In the genomic region with DNA sequence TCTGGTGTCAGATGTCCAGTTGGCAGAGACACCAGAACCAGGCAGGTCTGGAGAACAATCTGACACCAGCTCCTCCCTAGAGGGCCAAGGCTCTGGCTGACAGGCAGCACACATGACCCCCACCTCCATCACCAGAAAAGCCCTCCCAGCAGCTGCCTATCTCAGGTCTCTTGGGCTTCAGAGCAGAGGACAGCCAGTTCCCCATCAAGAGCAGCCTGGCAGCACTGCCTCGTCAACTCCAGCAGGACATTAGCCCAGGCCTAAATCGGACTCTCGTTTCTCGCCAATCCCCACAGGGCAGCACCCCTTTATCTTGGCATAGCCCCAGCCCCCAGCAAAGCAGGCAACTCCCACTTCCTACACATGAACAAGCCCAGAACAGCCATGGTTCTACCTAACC, we compare ENCODE assay signal across 13 cellular contexts. TPM values are rescaled to one million over a fixed set of nuclear protein-coding genes. Genes with fewer than 3 reads are reported as not detected.
DNase-seq lines count a peak whose midpoint lies in the region; ATAC-seq and TF ChIP-seq lines count a peak whose summit lies in the region.
"Had no signal": no experiment of that assay in that cellular context is flagged by ENCODE, and none has a peak within 500 bp of the region (broad histone marks: within the 10 kb centered on the region; RNA-seq: fewer than 3 reads in every experiment).

No MANE protein-coding gene starts in this region.

- H3K79me2 ChIP-seq in Loucy (ENCODE audit: insufficient read depth, low read length) (peaks cover 73% of the 10 kb centered on the region), mesendoderm (ENCODE audit: control insufficient read depth, insufficient read depth, low read length) (peaks cover 48% of the 10 kb centered on the region), PC-3 (ENCODE audit: low read length) (peaks cover 64% of the 10 kb centered on the region)

- H3K4ac ChIP-seq in mesendoderm (ENCODE audit: low read depth, low read length) = no peak overlapping the region

- H3K4me2 ChIP-seq in Loucy (ENCODE audit: low read depth, low read length, poor library complexity, severe bottlenecking) = peak overlapping the region; percentile 94
- no peak overlapping the region for H3K4me2 ChIP-seq in mesendoderm (ENCODE audit: low read length)
- H3K4me2 ChIP-seq in PC-3 (ENCODE audit: low read length) = no peak overlapping the region

- H3K23ac ChIP-seq in mesendoderm (ENCODE audit: low read length) = no peak overlapping the region

- H3K27me3 ChIP-seq in Loucy (ENCODE audit: insufficient read depth, low read length, poor library complexity, severe bottlenecking) (no peaks in the 10 kb centered on the region), mesendoderm (ENCODE audit: insufficient read depth, low read length, poor library complexity) (no peaks in the 10 kb centered on the region), stomach (peaks cover 0 to 29% (median 0%) of the 10 kb centered on the region in 3 donors), PC-3 (ENCODE audit: low read length) (no peaks in the 10 kb centered on the region)
- H3K27me3 ChIP-seq: MG63 had no signal

- H3K9me3 ChIP-seq in Loucy (ENCODE audit: insufficient read depth, low read depth, low read length) = no peaks in the 10 kb centered on the region
- H3K9me3 ChIP-seq in stomach = no peaks in the 10 kb centered on the region
- no peaks in the 10 kb centered on the region for H3K9me3 ChIP-seq in PC-3 (ENCODE audit: low read length)
- H3K9me3 ChIP-seq: MG63 had no signal

- H2AFZ ChIP-seq in Loucy (ENCODE audit: low read length) = no peak overlapping the region
- no peak overlapping the region for H2AFZ ChIP-seq in PC-3 (ENCODE audit: low read length)

- no CpG with 5 or more reads among the region's 4 CpGs for WGBS in mesendoderm (ENCODE audit: extremely low coverage, insufficient coverage, low lambda C conversion rate)
- 18 to 33% (median 21%) methylated on average over 4 of the region's 4 CpGs for WGBS in stomach, 5 donors

- H2AK5ac ChIP-seq in mesendoderm (ENCODE audit: low read length) = no peak overlapping the region

- peaks cover 40% of the 10 kb centered on the region for H3K4me1 ChIP-seq in Loucy (ENCODE audit: insufficient read depth, low read length, poor library complexity, severe bottlenecking)
- peaks cover 9% of the 10 kb centered on the region for H3K4me1 ChIP-seq in mesendoderm (ENCODE audit: control insufficient read depth, low read depth, low read length)
- peaks cover 53 to 94% (median 88%) of the 10 kb centered on the region in 4 donors for H3K4me1 ChIP-seq in stomach
- peaks cover 30% of the 10 kb centered on the region for H3K4me1 ChIP-seq in PC-3 (ENCODE audit: insufficient read depth, low read length)

- no peaks in the 10 kb centered on the region for H3F3A ChIP-seq in Loucy (ENCODE audit: low read depth)
- no peaks in the 10 kb centered on the region for H3F3A ChIP-seq in PC-3 (ENCODE audit: low read length, unreplicated experiment)

- no peak overlapping the region for H3K18ac ChIP-seq in mesendoderm (ENCODE audit: low read length)

- no peak overlapping the region for H2BK15ac ChIP-seq in mesendoderm (replicated peaks; ENCODE audit: low read depth)

- DNase-seq in epithelial cell of esophagus (ENCODE audit: low read depth) (no peak), mesendoderm (no peak), stomach (peak; percentile 49), NCI-H2029 treated with DMSO at 0.1 percent for 48 hours (lab: John Stamatoyannopoulos, UW) (no peak), PC-3 (no peak)
- DNase-seq in activated T-cell treated with anti-CD3 and anti-CD28 coated beads, Interleukin-2, amount 50 U/mL, for 48 hours = no peak
- no peak for DNase-seq in stimulated activated CD4-positive, alpha-beta T cell treated with anti-CD3 and anti-CD28 coated beads, Interleukin-2, amount 100 ng/mL, for 24 hours
- DNase-seq: amygdala; MG63; RPMI8226; stimulated activated CD4-positive, alpha-beta T cell treated with anti-CD3 and anti-CD28 coated beads, Interleukin-12 subunit alpha, Interleukin-12 subunit beta, amount 100 ng/mL, for 4 hours; T1000 had no signal

- H3K79me1 ChIP-seq in mesendoderm (ENCODE audit: low read length) = peaks cover 6% of the 10 kb centered on the region

- BruUV-seq in PC-3 (replicated peaks; lab: Mats Ljungman, UMichigan) = no TSS peak

- peak overlapping the region; percentile 28 for H3K56ac ChIP-seq in mesendoderm (ENCODE audit: low read length)

- H3K27ac ChIP-seq in mesendoderm (ENCODE audit: low read depth, low read length) (no peak overlapping the region), stomach (peak overlapping the region; percentile 38 to 98 (median 93)), PC-3 (ENCODE audit: low read length) (no peak overlapping the region)

- H3K36me3 ChIP-seq in Loucy (ENCODE audit: insufficient read depth, low read length) (peaks cover 6% of the 10 kb centered on the region; the same call in 1 of the 2 replicates), mesendoderm (ENCODE audit: control insufficient read depth, insufficient read depth, low read length) (no peaks in the 10 kb centered on the region), stomach (peaks cover 0 to under 1% (median 0%) of the 10 kb centered on the region in 4 donors), PC-3 (ENCODE audit: low read depth, low read length) (no peaks in the 10 kb centered on the region; the same call in 1 of the 2 replicates)
- H3K36me3 ChIP-seq: MG63 had no signal

- H3K9me2 ChIP-seq in Loucy (replicated peaks; ENCODE audit: low read depth, low read length) = no peaks in the 10 kb centered on the region
- no peaks in the 10 kb centered on the region for H3K9me2 ChIP-seq in PC-3 (replicated peaks; ENCODE audit: low read length)

- CTCF ChIA-PET in PC-3 (lab: Charles Lee) = no interaction called here

- no peak overlapping the region for H4K5ac ChIP-seq in mesendoderm (ENCODE audit: low read length)

- H2BK5ac ChIP-seq in mesendoderm (ENCODE audit: low read length) = no peak overlapping the region

- no peak overlapping the region for H3K9ac ChIP-seq in Loucy (ENCODE audit: low read depth, low read length, poor library complexity, severe bottlenecking)
- no peak overlapping the region for H3K9ac ChIP-seq in mesendoderm (ENCODE audit: low read length)
- no peak overlapping the region for H3K9ac ChIP-seq in PC-3 (ENCODE audit: low read length)

- TF ChIP-seq POLR2A in stomach (IDR thresholded peaks at IDR 0.05) = no peak

- POLR2A ChIA-PET in PC-3 (lab: Charles Lee; ENCODE audit: unreplicated experiment) = no interaction called here

- intact Hi-C loops in stomach (cut with DNase I; ENCODE audit: low total_unique reads) (no loop called here), PC-3 (cut with micrococcal nuclease) (no loop called here)

- H4K8ac ChIP-seq in mesendoderm (ENCODE audit: low read depth, low read length) = no peak overlapping the region

- no peak overlapping the region for H2BK120ac ChIP-seq in mesendoderm (ENCODE audit: low read depth, low read length)

- TF ChIP-seq EP300 in stomach (IDR thresholded peaks at IDR 0.05) = no peak

- ATAC-seq in PC-3 = no peak

- TF ChIP-seq CTCF in Loucy (conservative IDR thresholded peaks at IDR 0.05; ENCODE audit: low read length) (no peak), epithelial cell of esophagus (IDR thresholded peaks at IDR 0.05; ENCODE audit: insufficient read depth, low read depth, low read length, missing control alignments) (no peak), stomach (IDR thresholded peaks at IDR 0.05) (no peak), PC-3 (conservative IDR thresholded peaks at IDR 0.05; ENCODE audit: low read depth, low read length) (no peak)

- H3K4me3 ChIP-seq in Loucy (ENCODE audit: low read length, poor library complexity, severe bottlenecking) (peak overlapping the region; percentile 23), epithelial cell of esophagus (ENCODE audit: low read length) (peak overlapping the region; percentile 98), mesendoderm (ENCODE audit: low read length) (no peak overlapping the region), stomach (peak overlapping the region in 2 of 4 donors; percentile 1 to 9), PC-3 (ENCODE audit: low read length) (no peak overlapping the region)
- H3K4me3 ChIP-seq: MG63 had no signal

- peaks cover 52% of the 10 kb centered on the region for H4K20me1 ChIP-seq in Loucy (ENCODE audit: insufficient read depth, low read length, poor library complexity, severe bottlenecking)
- H4K20me1 ChIP-seq in PC-3 (ENCODE audit: low read length) = peaks cover 44% of the 10 kb centered on the region

RNA-seq across cellular contexts. Expression of a gene that starts 4.4 kb away (rescaled TPM):
- 101 TPM for polyA plus RNA-seq in mesendoderm (2013, experiment 1 of 2)
- polyA plus RNA-seq in mesendoderm (2013, experiment 2 of 2) = 98.0 TPM
- total RNA-seq in stomach = 100 to 1,000 TPM in 1 of 5 donors, 10 to 100 TPM in 4; 59.5 to 248 (median 84.8) TPM
- 100 to 1,000 TPM in 2 of 3 donors, 10 to 100 TPM in 1; 85.7 to 163 (median 154) TPM for polyA plus RNA-seq in stomach
- total RNA-seq in PC-3 (2014; rRNA removed) = 132 and 168 TPM in 2 replicates

RNA-seq across cellular contexts. Expression of a gene that starts 29.6 kb away (rescaled TPM):
- 16.0 TPM for polyA plus RNA-seq in mesendoderm (2013, experiment 1 of 2)
- 15.3 TPM for polyA plus RNA-seq in mesendoderm (2013, experiment 2 of 2)
- 10 to 100 TPM in 3 of 5 donors, 1 to 10 TPM in 2; 4.0 to 64.6 (median 11.4) TPM for total RNA-seq in stomach
- 1 to 10 TPM; 4.7 to 7.3 (median 6.3) TPM for polyA plus RNA-seq in stomach
- 29.6 and 35.1 TPM in 2 replicates for total RNA-seq in PC-3 (2014; rRNA removed)

RNA-seq across cellular contexts. Expression of a gene that starts 30.7 kb away (rescaled TPM):
- polyA plus RNA-seq in mesendoderm (2013, experiment 1 of 2) = 113 TPM
- polyA plus RNA-seq in mesendoderm (2013, experiment 2 of 2) = 114 TPM
- total RNA-seq in stomach = 10 to 100 TPM in 3 of 5 donors, 1 to 10 TPM in 2; 4.6 to 45.3 (median 20.1) TPM
- polyA plus RNA-seq in stomach = 10 to 100 TPM in 2 of 3 donors, 1 to 10 TPM in 1; 8.9 to 17.0 (median 12.8) TPM
- 63.4 and 69.8 TPM in 2 replicates for total RNA-seq in PC-3 (2014; rRNA removed)

RNA-seq across cellular contexts. Expression of a gene that starts 47.7 kb away (rescaled TPM):
- 0.67 TPM for polyA plus RNA-seq in mesendoderm (2013, experiment 1 of 2)
- 0.57 TPM for polyA plus RNA-seq in mesendoderm (2013, experiment 2 of 2)
- total RNA-seq in stomach (under 1 TPM in 1 of 5 donors, not detected in 4; 0.55 TPM), PC-3 (2014; rRNA removed) (1.2 and 1.4 TPM in 2 replicates)
- polyA plus RNA-seq in stomach = under 1 TPM; 0.31 to 0.85 (median 0.44) TPM

RNA-seq across cellular contexts. Expression of a gene that starts 53.9 kb away (rescaled TPM):
- polyA plus RNA-seq in mesendoderm (2013, experiment 1 of 2) = 57.5 TPM
- 59.6 TPM for polyA plus RNA-seq in mesendoderm (2013, experiment 2 of 2)
- 10 to 100 TPM in 4 of 5 donors, 1 to 10 TPM in 1; 9.8 to 79.5 (median 31.4) TPM for total RNA-seq in stomach
- 10 to 100 TPM; 70.6 to 80.7 (median 77.0) TPM for polyA plus RNA-seq in stomach
- 78.8 and 79.2 TPM in 2 replicates for total RNA-seq in PC-3 (2014; rRNA removed)

Comparison
In these comparisons a context has a peak if more than half of its experiments do, and no peak if none do; other contexts are left out.
1. H3K4me3 ChIP-seq: peak in Loucy (single experiment) and epithelial cell of esophagus (single experiment); none in mesendoderm (single experiment) and PC-3 (single experiment).
2. H3K27ac ChIP-seq: peak in stomach (5 of 5); none in mesendoderm (single experiment) and PC-3 (single experiment).